ENCODE assay signal across 22 cellular contexts in the genomic region with DNA sequence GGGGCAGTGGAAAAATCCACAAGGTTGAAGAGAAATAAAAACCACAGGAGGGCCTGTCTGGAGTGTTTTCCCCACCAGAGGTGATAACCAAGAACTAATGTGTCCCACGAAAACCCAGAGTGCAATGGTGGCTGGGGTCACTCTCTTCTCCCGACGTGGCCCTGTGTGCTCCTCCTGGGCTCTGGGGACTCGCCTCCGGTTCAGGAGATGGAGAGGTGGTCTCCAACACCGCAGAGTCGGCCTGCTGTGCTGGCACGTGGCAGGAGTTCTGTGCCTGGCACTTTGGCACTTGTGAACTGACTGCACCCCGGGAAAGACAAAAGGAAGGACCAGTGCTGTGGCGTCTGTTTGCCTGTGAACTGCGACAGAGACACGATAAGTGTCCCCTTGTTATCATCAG.
DNase-seq lines count a peak whose midpoint lies in the region; ATAC-seq and TF ChIP-seq lines count a peak whose summit lies in the region.
"Had no signal": no experiment of that assay in that cellular context is flagged by ENCODE, and none has a peak within 500 bp of the region (broad histone marks: within the 10 kb centered on the region; RNA-seq: fewer than 3 reads in every experiment).

No MANE protein-coding gene starts in this region.

- H4K12ac ChIP-seq in trophoblast cell (ENCODE audit: low read depth, low read length) = no peak overlapping the region

- H3K4me1 ChIP-seq in IMR-90 (ENCODE audit: control insufficient read depth, insufficient read depth, low read length) (no peaks in the 10 kb centered on the region), esophagus muscularis mucosa (no peaks in the 10 kb centered on the region), neural progenitor cell (no peaks in the 10 kb centered on the region), trophoblast cell (ENCODE audit: control insufficient read depth in 1 of 2, insufficient read depth in 2 of 2, low read length in 2 of 2) (no peaks in the 10 kb centered on the region)
- no peaks in the 10 kb centered on the region for H3K4me1 ChIP-seq in CD8-positive, alpha-beta T cell (ENCODE audit: insufficient read depth, low read length)

- H3K4me3 ChIP-seq in IMR-90 (ENCODE audit: insufficient read depth, low read depth, low read length) (no peak overlapping the region), esophagus muscularis mucosa (no peak overlapping the region), neural progenitor cell (no peak overlapping the region), trophoblast cell (ENCODE audit: low read depth, low read length) (peak overlapping the region; percentile 43)
- no peak overlapping the region for H3K4me3 ChIP-seq in CD8-positive, alpha-beta T cell (ENCODE audit: low read depth, low read length)
- H3K4me3 ChIP-seq: BLaER1 treated with 17β-estradiol and CSF1 and Interleukin-3, amounts not matched to agents 10 nM and 100 nM had no signal

- TF ChIP-seq POLR2A in IMR-90 (IDR thresholded peaks at IDR 0.05; ENCODE audit: low read depth, low read length) (no peak), esophagus muscularis mucosa (IDR thresholded peaks at IDR 0.05; ENCODE audit: low read depth) (no peak)

- H4K8ac ChIP-seq in IMR-90 (ENCODE audit: low read depth in 2 of 2, low read length in 2 of 2) (no peak overlapping the region), trophoblast cell (ENCODE audit: low read depth, low read length) (no peak overlapping the region)

- H3K27ac ChIP-seq in IMR-90 (ENCODE audit: insufficient read depth, low read length) (no peak overlapping the region), esophagus muscularis mucosa (replicated peaks in 1 of 4) (no peak overlapping the region), neural progenitor cell (no peak overlapping the region), trophoblast cell (ENCODE audit: low read depth, low read length) (no peak overlapping the region)
- no peak overlapping the region for H3K27ac ChIP-seq in CD8-positive, alpha-beta T cell (ENCODE audit: low read depth, low read length)
- H3K27ac ChIP-seq: BLaER1 treated with 17β-estradiol and CSF1 and Interleukin-3, amounts not matched to agents 10 nM and 100 nM; C4-2B had no signal

- H3K36me3 Mint-ChIP-seq in neural progenitor cell = no peaks in the 10 kb centered on the region
- H3K36me3 Mint-ChIP-seq in CD8-positive, alpha-beta T cell = no peaks in the 10 kb centered on the region
- H3K36me3 Mint-ChIP-seq: CD8-positive, alpha-beta memory T cell had no signal

- no peak overlapping the region for H2BK12ac ChIP-seq in trophoblast cell (ENCODE audit: low read length)

- H3K9me3 ChIP-seq in IMR-90 (ENCODE audit: control insufficient read depth, insufficient read depth, low read length) (no peaks in the 10 kb centered on the region), esophagus muscularis mucosa (no peaks in the 10 kb centered on the region), neural progenitor cell (ENCODE audit: low read depth) (no peaks in the 10 kb centered on the region), trophoblast cell (ENCODE audit: insufficient read depth, low read depth, low read length) (peaks cover 1% of the 10 kb centered on the region)
- H3K9me3 ChIP-seq in CD8-positive, alpha-beta T cell (ENCODE audit: low read length) = no peaks in the 10 kb centered on the region
- H3K9me3 ChIP-seq: BLaER1 treated with 17β-estradiol and CSF1 and Interleukin-3, amounts not matched to agents 10 nM and 100 nM had no signal

- CTCF ChIA-PET in IMR-90 (lab: Yijun Ruan, JAX) = no interaction called here
- CTCF ChIA-PET in CD8-positive, alpha-beta T cell (lab: Charles Lee) = no interaction called here

- TF ChIP-seq EP300 in esophagus muscularis mucosa (IDR thresholded peaks at IDR 0.05) = no peak

- no peak overlapping the region for H2BK5ac ChIP-seq in IMR-90 (ENCODE audit: low read depth, low read length, poor library complexity, severe bottlenecking)
- H2BK5ac ChIP-seq in trophoblast cell (ENCODE audit: low read depth, low read length, poor library complexity) = no peak overlapping the region

- TF ChIP-seq RAD21 in IMR-90 (IDR thresholded peaks at IDR 0.05; ENCODE audit: low read length) = no peak

- no peaks in the 10 kb centered on the region for H3K27me3 Mint-ChIP-seq in neural progenitor cell (ENCODE audit: insufficient read depth, low read depth)
- H3K27me3 Mint-ChIP-seq in CD8-positive, alpha-beta T cell (ENCODE audit: low read depth) = peaks cover 19% of the 10 kb centered on the region

- H3K9me3 Mint-ChIP-seq in neural progenitor cell = peaks cover 3% of the 10 kb centered on the region
- H3K9me3 Mint-ChIP-seq in CD8-positive, alpha-beta T cell = no peaks in the 10 kb centered on the region
- H3K9me3 Mint-ChIP-seq: CD4-positive, alpha-beta T cell; CD8-positive, alpha-beta memory T cell had no signal

- H2AK9ac ChIP-seq in IMR-90 (replicated peaks; ENCODE audit: low read depth, low read length, poor library complexity) = no peak overlapping the region

- POLR2A ChIA-PET in IMR-90 (lab: Charles Lee; ENCODE audit: unreplicated experiment) = no interaction called here
- POLR2A ChIA-PET in CD8-positive, alpha-beta T cell (lab: Charles Lee) = no interaction called here

- peak overlapping the region; percentile 57 for H3K27ac Mint-ChIP-seq in neural progenitor cell
- H3K27ac Mint-ChIP-seq in CD8-positive, alpha-beta T cell = no peak overlapping the region
- H3K27ac Mint-ChIP-seq: CD4-positive, alpha-beta T cell; CD8-positive, alpha-beta memory T cell had no signal

- H3K18ac ChIP-seq in IMR-90 (ENCODE audit: low read depth, low read length) (no peak overlapping the region), trophoblast cell (ENCODE audit: low read length) (no peak overlapping the region)

- no peak overlapping the region for H3K56ac ChIP-seq in IMR-90 (ENCODE audit: extremely low read depth, insufficient read depth, low read length)

- 62% methylated on average over 5 of the region's 12 CpGs; no CpG with 5 or more reads in 1 of the 2 experiments for WGBS in IMR-90 (ENCODE audit: extremely low coverage in 2 of 2, insufficient read length in 1 of 2), 2 experiments
- 84% methylated on average over 12 of the region's 12 CpGs for WGBS in esophagus muscularis mucosa
- WGBS in trophoblast cell (ENCODE audit: extremely low coverage, insufficient coverage, insufficient read length) = no CpG with 5 or more reads among the region's 12 CpGs

- no peak overlapping the region for H3K4me2 ChIP-seq in IMR-90 (ENCODE audit: low read depth, low read length)
- no peak overlapping the region for H3K4me2 ChIP-seq in neural progenitor cell
- H3K4me2 ChIP-seq in trophoblast cell (ENCODE audit: low read length) = no peak overlapping the region

- no peaks in the 10 kb centered on the region for H3K9me1 ChIP-seq in IMR-90 (ENCODE audit: insufficient read depth, low read length)

- peaks cover 3% of the 10 kb centered on the region for H3K4me1 Mint-ChIP-seq in neural progenitor cell
- peaks cover 8% of the 10 kb centered on the region for H3K4me1 Mint-ChIP-seq in CD8-positive, alpha-beta T cell (ENCODE audit: low read depth)

- H3K14ac ChIP-seq in IMR-90 (replicated peaks; ENCODE audit: low read depth, low read length) (no peak overlapping the region), trophoblast cell (ENCODE audit: low read length) (no peak overlapping the region)

- H2BK120ac ChIP-seq in IMR-90 (ENCODE audit: low read depth, low read length) (no peak overlapping the region), trophoblast cell (ENCODE audit: insufficient read depth, low read length, poor library complexity) (no peak overlapping the region)

- H3K79me2 ChIP-seq in neural progenitor cell (ENCODE audit: low read depth) = no peaks in the 10 kb centered on the region
- no peaks in the 10 kb centered on the region for H3K79me2 ChIP-seq in trophoblast cell (ENCODE audit: control insufficient read depth, insufficient read depth, low read length, poor library complexity)

- H3K79me1 ChIP-seq in IMR-90 (ENCODE audit: low read depth in 1 of 2, low read length in 2 of 2) (no peaks in the 10 kb centered on the region), trophoblast cell (ENCODE audit: low read length) (no peaks in the 10 kb centered on the region)

- H4K5ac ChIP-seq in IMR-90 (ENCODE audit: low read depth, low read length) = no peak overlapping the region

- H2BK20ac ChIP-seq in IMR-90 (ENCODE audit: low read depth, low read length) = no peak overlapping the region

- H3K9ac ChIP-seq in IMR-90 (ENCODE audit: low read depth, low read length) (no peak overlapping the region), neural progenitor cell (no peak overlapping the region), trophoblast cell (ENCODE audit: low read length) (no peak overlapping the region)
- H3K9ac ChIP-seq: BLaER1 treated with 17β-estradiol and CSF1 and Interleukin-3, amounts not matched to agents 10 nM and 100 nM had no signal

- H2AFZ ChIP-seq in IMR-90 (replicated peaks; ENCODE audit: low read length, poor library complexity) = peak overlapping the region; percentile 43
- no peak overlapping the region for H2AFZ ChIP-seq in neural progenitor cell (replicated peaks)
- no peak overlapping the region for H2AFZ ChIP-seq in trophoblast cell (ENCODE audit: insufficient read depth, low read length, poor library complexity)

- dilution Hi-C loops in IMR-90 (cut with HindIII; ENCODE audit: low sequenced_read_pairs, unreplicated experiment) = no loop called here

- no peaks in the 10 kb centered on the region for H3F3A ChIP-seq in neural progenitor cell (ENCODE audit: low read depth)

- H2BK15ac ChIP-seq in IMR-90 (ENCODE audit: low read depth, low read length) = no peak overlapping the region

- H4K91ac ChIP-seq in IMR-90 (ENCODE audit: insufficient read depth, low read depth, low read length) (no peak overlapping the region), trophoblast cell (ENCODE audit: low read depth, low read length) (no peak overlapping the region)

- no peak for DNase-seq in IMR-90
- DNase-seq in esophagus muscularis mucosa (ENCODE audit: extremely low spot score) = peak; percentile 81
- no peak for DNase-seq in neural progenitor cell (ENCODE audit: low spot score)
- DNase-seq in trophoblast cell = no peak
- DNase-seq in CD8-positive, alpha-beta T cell = no peak
- no peak for DNase-seq in HT-29 (ENCODE audit: low spot score)
- DNase-seq in HuH-7.5 (ENCODE audit: low spot score) = no peak
- DNase-seq: 8988T; ACHN; CD4-positive, alpha-beta T cell; CD8-positive, alpha-beta memory T cell; COR-L47; DMS 273 treated with DMSO at 0.1 percent for 48 hours; DMS153; DMS53; DMS79; DND-41; EL; GDM1 had no signal

- TF ChIP-seq CTCF in IMR-90 (conservative IDR thresholded peaks at IDR 0.05; ENCODE audit: low read depth, low read length) = no peak
- TF ChIP-seq CTCF in esophagus muscularis mucosa (IDR thresholded peaks at IDR 0.05) = no peak
- TF ChIP-seq CTCF in neural progenitor cell (IDR thresholded peaks at IDR 0.05) = no peak
- TF ChIP-seq CTCF in CD8-positive, alpha-beta T cell (IDR thresholded peaks at IDR 0.05) = no peak

- in situ Hi-C loops in IMR-90 (cut with MboI; ENCODE audit: low sequenced_read_pairs) = no loop called here

- intact Hi-C loops in IMR-90 (cut with micrococcal nuclease) = no loop called here
- intact Hi-C loops in esophagus muscularis mucosa (cut with DNase I) = no loop called here
- intact Hi-C loops in CD8-positive, alpha-beta T cell (cut with DNase I, micrococcal nuclease) = no loop called here

- H2AK5ac ChIP-seq in IMR-90 (ENCODE audit: low read depth, low read length) (no peak overlapping the region), trophoblast cell (ENCODE audit: low read length) (no peak overlapping the region)

- BruUV-seq in IMR-90 (replicated peaks; lab: Mats Ljungman, UMichigan) = no TSS peak

- no peak overlapping the region for H3K23ac ChIP-seq in IMR-90 (ENCODE audit: low read depth, low read length)
- no peak overlapping the region for H3K23ac ChIP-seq in trophoblast cell (ENCODE audit: low read length)

- H3K27me3 ChIP-seq in IMR-90 (ENCODE audit: control insufficient read depth, insufficient read depth, low read length) = peaks cover 2% of the 10 kb centered on the region; the same call in 1 of the 2 replicates
- peaks cover 0 to 54% (median 0%) of the 10 kb centered on the region in 4 donors for H3K27me3 ChIP-seq in esophagus muscularis mucosa
- H3K27me3 ChIP-seq in neural progenitor cell = no peaks in the 10 kb centered on the region
- H3K27me3 ChIP-seq in trophoblast cell (ENCODE audit: insufficient read depth, low read length) = no peaks in the 10 kb centered on the region
- H3K27me3 ChIP-seq in CD8-positive, alpha-beta T cell (ENCODE audit: insufficient read depth, low read length) = no peaks in the 10 kb centered on the region
- H3K27me3 ChIP-seq: BLaER1 treated with 17β-estradiol and CSF1 and Interleukin-3, amounts not matched to agents 10 nM and 100 nM had no signal

- ATAC-seq in IMR-90 (ENCODE audit: low read depth) (no peak), HG02610 (IDR thresholded peaks at IDR 0.05; ENCODE audit: unreplicated experiment) (no peak)
- no peak for ATAC-seq in CD8-positive, alpha-beta T cell

- H4K20me1 ChIP-seq in IMR-90 (ENCODE audit: insufficient read depth, low read length) (no peaks in the 10 kb centered on the region), neural progenitor cell (ENCODE audit: low read depth) (no peaks in the 10 kb centered on the region)
- H4K20me1 ChIP-seq: BLaER1 treated with 17β-estradiol and CSF1 and Interleukin-3, amounts not matched to agents 10 nM and 100 nM had no signal

- no peaks in the 10 kb centered on the region for H3K36me3 ChIP-seq in IMR-90 (ENCODE audit: control insufficient read depth, insufficient read depth, low read length)
- no peaks in the 10 kb centered on the region for H3K36me3 ChIP-seq in esophagus muscularis mucosa
- H3K36me3 ChIP-seq in neural progenitor cell = no peaks in the 10 kb centered on the region
- H3K36me3 ChIP-seq in trophoblast cell (ENCODE audit: control insufficient read depth in 1 of 2, insufficient read depth in 2 of 2, low read length in 2 of 2) = no peaks in the 10 kb centered on the region
- H3K36me3 ChIP-seq in CD8-positive, alpha-beta T cell (ENCODE audit: insufficient read depth, low read length) = no peaks in the 10 kb centered on the region
- H3K36me3 ChIP-seq: BLaER1 treated with 17β-estradiol and CSF1 and Interleukin-3, amounts not matched to agents 10 nM and 100 nM had no signal

- H3K4me3 Mint-ChIP-seq in neural progenitor cell = no peak overlapping the region
- no peak overlapping the region for H3K4me3 Mint-ChIP-seq in CD8-positive, alpha-beta T cell
- H3K4me3 Mint-ChIP-seq: CD4-positive, alpha-beta T cell; CD8-positive, alpha-beta memory T cell had no signal

- H3K4ac ChIP-seq in IMR-90 (ENCODE audit: low read depth, low read length) (no peak overlapping the region), trophoblast cell (ENCODE audit: low read depth, low read length) (no peak overlapping the region)
